ENCODE assay signal across 8 cellular contexts in genomic region chr17:39069114-39069756, GRCh38.
DNase-seq lines count a peak whose midpoint lies in the region; ATAC-seq and TF ChIP-seq lines count a peak whose summit lies in the region.

No MANE protein-coding gene starts in this region.

- peak overlapping the region; percentile 47 for H3K27ac ChIP-seq in WERI-Rb-1

- DNase-seq in ACHN (peak; percentile 57), G401 (ENCODE audit: low spot score) (peak; percentile 66), NCI-H1694 (lab: John Stamatoyannopoulos, UW) (peak; percentile 73), WERI-Rb-1 (peak; percentile 63), glomerular visceral epithelial cell (ENCODE audit: extremely low spot score) (peak; percentile 49), renal cortical epithelial cell (ENCODE audit: low read depth) (peak; percentile 40)

- no peak overlapping the region for H3K4me3 ChIP-seq in WERI-Rb-1 (ENCODE audit: low read depth, low read length)

- in situ Hi-C loops in ACHN (cut with HindIII; ENCODE audit: low pct_ligation_motif_present, low pct_unique_long_range_greater_than_20kb, low sequenced_read_pairs) (no loop called here), G401 (cut with HindIII; ENCODE audit: low sequenced_read_pairs) (loop anchor here (25.0 kb wide), 1 partner anchor 118 kb away; the partner anchor contains the start of gene CACNB1)

- H3K36me3 ChIP-seq in WERI-Rb-1 = no peaks in the 10 kb centered on the region; the same call in 1 of the 2 replicates

- no peak for ATAC-seq in HG03442 (IDR thresholded peaks at IDR 0.05; ENCODE audit: unreplicated experiment)
- no peak for ATAC-seq in HG03521 (IDR thresholded peaks at IDR 0.05; ENCODE audit: unreplicated experiment)

- no peaks in the 10 kb centered on the region for H3K9me3 ChIP-seq in WERI-Rb-1 (ENCODE audit: severe bottlenecking)

- H3K27me3 ChIP-seq in WERI-Rb-1 (ENCODE audit: insufficient read depth, low read depth, severe bottlenecking) = no peaks in the 10 kb centered on the region

- TF ChIP-seq CTCF in WERI-Rb-1 (IDR thresholded peaks at IDR 0.05; ENCODE audit: low read depth, low read length) = peak; percentile 79
